In the genomic region with DNA sequence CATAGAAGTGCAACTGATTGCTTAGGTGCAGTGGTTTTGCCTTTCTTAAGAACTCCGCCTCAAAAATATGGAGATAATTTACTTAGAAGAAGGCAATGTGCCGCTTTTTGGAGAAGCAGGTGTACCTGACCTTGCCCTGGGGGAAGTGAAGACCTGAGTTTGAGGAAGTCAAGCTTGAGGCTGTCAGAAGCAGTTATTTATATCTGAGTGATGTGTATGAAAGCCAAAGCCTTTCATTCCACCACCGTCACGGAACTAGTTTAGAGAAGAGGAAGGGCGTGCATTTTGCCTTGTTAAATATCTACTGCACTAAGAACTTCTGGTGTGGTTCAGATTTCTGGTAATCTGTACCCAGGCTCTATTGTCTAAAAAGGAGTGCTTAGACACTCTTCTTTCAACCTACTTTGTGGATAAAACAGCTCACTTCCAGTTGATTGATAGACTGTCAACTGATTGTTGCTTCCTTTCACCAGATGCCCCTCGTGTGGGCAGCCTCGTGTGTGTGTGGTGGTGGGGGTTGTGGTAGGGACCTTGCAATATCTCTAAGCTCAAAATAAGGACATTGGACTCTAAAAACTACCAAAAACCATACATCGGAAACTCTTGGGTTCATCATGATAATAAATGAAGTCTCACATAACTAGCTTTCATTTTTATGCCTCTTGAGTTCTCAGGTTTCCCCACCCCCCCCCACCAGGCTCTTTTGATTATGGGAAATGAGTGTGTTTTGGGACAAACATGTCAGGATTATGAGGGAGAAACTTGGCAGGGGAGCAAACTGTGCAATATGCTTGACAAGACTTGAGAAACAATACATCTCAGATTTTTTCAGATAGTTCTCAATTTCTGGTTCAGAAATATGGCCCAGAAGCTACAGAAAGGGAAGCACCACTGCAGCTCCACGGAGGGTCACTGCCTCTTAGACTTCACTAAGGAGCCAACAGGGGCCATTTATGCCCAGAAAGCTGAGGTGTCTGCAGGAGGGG, we compare ENCODE assay signal across 8 cellular contexts.
DNase-seq lines count a peak whose midpoint lies in the region; ATAC-seq, FAIRE-seq and TF ChIP-seq lines count a peak whose summit lies in the region.

No MANE protein-coding gene starts in this region.

- no peak for TF ChIP-seq POLR2A in A549 (IDR thresholded peaks at IDR 0.05; ENCODE audit: low read length)
- no peak for TF ChIP-seq POLR2A in right lobe of liver (IDR thresholded peaks at IDR 0.05)

- H3K4me3 ChIP-seq in A549: no peak overlapping the region
- H3K4me3 ChIP-seq in right lobe of liver: no peak overlapping the region
- peak overlapping the region; percentile 19 for H3K4me3 ChIP-seq in thymus (ENCODE audit: low read length)

- peak overlapping the region; percentile 92 to 94 for H3K27ac Mint-ChIP-seq in activated naive CD4-positive, alpha-beta T cell treated with anti-CD3 and anti-CD28 coated beads, Interleukin-2, amount 50 U/mL, for 72 hours

- FAIRE-seq in A549 (lab: Jason Lieb, UNC): no peak

- H3K36me3 Mint-ChIP-seq in activated naive CD4-positive, alpha-beta T cell treated with anti-CD3 and anti-CD28 coated beads, Interleukin-2, amount 50 U/mL, for 72 hours: no peaks in the 10 kb centered on the region

- H3K27ac ChIP-seq in A549 (peak overlapping the region; percentile 87 to 88), right lobe of liver (peak overlapping the region; percentile 22 to 73 (median 62)), thymus (ENCODE audit: low read depth) (peak overlapping the region; percentile 99)

- intact Hi-C loops in right lobe of liver (cut with DNase I): no loop called here

- no peak for DNase-seq in A549 (ENCODE audit: low read depth in 1 of 2, low spot score in 1 of 2)
- DNase-seq in OCI-M1 (lab: John Stamatoyannopoulos, UW): peak; percentile 85
- peak in 1 of 2 donors; percentile 49 for DNase-seq in activated naive CD4-positive, alpha-beta T cell treated with anti-CD3 and anti-CD28 coated beads, Interleukin-2, amount 50 U/mL, for 72 hours (ENCODE audit: low spot score in 2 of 2)
- no peak for DNase-seq in right lobe of liver
- no peak for DNase-seq in HuH-7 (ENCODE audit: low spot score)

- no peak for TF ChIP-seq RAD21 in A549 (conservative IDR thresholded peaks at IDR 0.05 in 1 of 2, IDR thresholded peaks at IDR 0.05 in 1 of 2)

- CTCF ChIA-PET in A549 (lab: Yijun Ruan, JAX): interaction anchor here (0.9 to 6.1 kb wide), 11 partner anchors 8 to 132 kb away, joined by 3 to 43 read pairs (median 4); a partner anchor contains a TSS

- POLR2A ChIA-PET in A549 (lab: Yijun Ruan, JAX): interaction anchor here (1.1 to 2.1 kb wide), 4 partner anchors 29 to 79 kb away, joined by 3 to 10 read pairs (median 6); no protein-coding TSS in a partner anchor

- H3K36me3 ChIP-seq in right lobe of liver (no peaks in the 10 kb centered on the region), thymus (ENCODE audit: control insufficient read depth, insufficient read depth) (no peaks in the 10 kb centered on the region)

- TF ChIP-seq CTCF in A549 (IDR thresholded peaks at IDR 0.05) (no peak), right lobe of liver (IDR thresholded peaks at IDR 0.05) (no peak)

- H3K9me3 ChIP-seq in A549: no peaks in the 10 kb centered on the region
- no peaks in the 10 kb centered on the region for H3K9me3 ChIP-seq in right lobe of liver
- no peaks in the 10 kb centered on the region for H3K9me3 ChIP-seq in thymus (ENCODE audit: control insufficient read depth)

- H3K4me2 ChIP-seq in A549: peak overlapping the region; percentile 84

- H3K4me1 ChIP-seq in A549 (peaks cover 76% of the 10 kb centered on the region), right lobe of liver (peaks cover 0 to 42% (median 14%) of the 10 kb centered on the region in 4 donors), thymus (ENCODE audit: control insufficient read depth, insufficient read depth, low read length) (peaks cover 29% of the 10 kb centered on the region)

- WGBS in A549 (ENCODE audit: missing lambda C conversion rate): 53% methylated on average over 9 of the region's 9 CpGs
- WGBS in right lobe of liver (ENCODE audit: insufficient coverage, low coverage, low lambda C conversion rate, missing lambda C conversion rate): 51% methylated on average over 9 of the region's 9 CpGs
- 13% methylated on average over 9 of the region's 9 CpGs for WGBS in thymus

- no peaks in the 10 kb centered on the region for H3K9me3 Mint-ChIP-seq in activated naive CD4-positive, alpha-beta T cell treated with anti-CD3 and anti-CD28 coated beads, Interleukin-2, amount 50 U/mL, for 72 hours

- no peaks in the 10 kb centered on the region for H3K27me3 ChIP-seq in right lobe of liver
- no peaks in the 10 kb centered on the region for H3K27me3 ChIP-seq in thymus (ENCODE audit: control insufficient read depth, insufficient read depth)

- ATAC-seq in A549: peak in 1 of 2 experiments; percentile 42; a peak in 4 of 6 replicates
- peak; percentile 85 for ATAC-seq in GM18870 (IDR thresholded peaks at IDR 0.05; ENCODE audit: unreplicated experiment)
- ATAC-seq in HG03025 (IDR thresholded peaks at IDR 0.05; ENCODE audit: low FRiP score, unreplicated experiment): peak; percentile 91
- peak; percentile 75 to 84 for ATAC-seq in activated naive CD4-positive, alpha-beta T cell treated with anti-CD3 and anti-CD28 coated beads, Interleukin-2, amount 50 U/mL, for 72 hours
- ATAC-seq in right lobe of liver: peak in 2 of 4 donors; percentile 3 to 22

- no peak for TF ChIP-seq EP300 in A549 (IDR thresholded peaks at IDR 0.05)

TF ChIP-seq in A549, 52 proteins besides CTCF, POLR2A, EP300 and RAD21:
- TF ChIP-seq, protein P1, sequence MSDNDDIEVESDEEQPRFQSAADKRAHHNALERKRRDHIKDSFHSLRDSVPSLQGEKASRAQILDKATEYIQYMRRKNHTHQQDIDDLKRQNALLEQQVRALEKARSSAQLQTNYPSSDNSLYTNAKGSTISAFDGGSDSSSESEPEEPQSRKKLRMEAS (IDR thresholded peaks at IDR 0.05): peak; percentile 39; the same call in 1 of the 2 replicates
- TF ChIP-seq NR3C1 (IDR thresholded peaks at IDR 0.05) (no peak), JUNB (IDR thresholded peaks at IDR 0.05) (no peak), HOXB5 (CRISPR knock-in tag; IDR thresholded peaks at IDR 0.05) (no peak)
TF ChIP-seq in A549: peak in this region for 1.
